ENCODE assay signal across 1 cellular context in the genomic region with DNA sequence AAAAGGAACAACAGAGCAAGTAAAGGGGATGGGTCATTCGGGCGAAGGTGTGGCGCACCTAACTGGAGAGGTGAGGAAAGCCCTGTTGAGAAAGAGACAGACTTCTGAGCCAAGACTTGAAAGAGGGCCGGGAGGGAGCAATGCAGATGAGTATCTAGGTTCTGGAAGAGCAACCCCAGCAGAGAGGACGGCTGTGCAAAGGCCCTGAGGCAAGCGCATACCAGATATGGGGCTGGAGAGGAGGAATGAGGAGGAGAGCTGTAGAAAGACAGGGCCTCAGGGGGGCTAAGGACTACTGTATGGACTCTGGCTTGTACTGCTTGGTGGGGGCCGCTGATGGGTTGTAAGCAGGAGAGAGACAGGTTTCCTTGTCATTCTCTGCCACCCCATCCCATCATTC.
TF ChIP-seq lines count a peak whose summit lies in the region.

No MANE protein-coding gene starts in this region.

TF ChIP-seq in GM12878, 131 proteins besides CTCF, POLR2A, EP300 and RAD21:
- TF ChIP-seq TAF1 (IDR thresholded peaks at IDR 0.05; ENCODE audit: borderline replicate concordance, low read depth, low read length) (no peak), ATF2 (IDR thresholded peaks at IDR 0.05; ENCODE audit: low read length) (no peak), YBX1 (IDR thresholded peaks at IDR 0.05) (no peak), GABPA (IDR thresholded peaks at IDR 0.05; ENCODE audit: low read depth) (no peak), NRF1 (conservative IDR thresholded peaks at IDR 0.05; ENCODE audit: low read depth, low read length) (no peak), ZBED1 (IDR thresholded peaks at IDR 0.05; ENCODE audit: borderline replicate concordance) (no peak), CBX3 (IDR thresholded peaks at IDR 0.05; ENCODE audit: borderline replicate concordance, low read depth) (no peak), PML (IDR thresholded peaks at IDR 0.05; ENCODE audit: low read length) (no peak), BRCA1 (IDR thresholded peaks at IDR 0.05; ENCODE audit: low read depth, low read length) (no peak)
- TF ChIP-seq, protein P1, sequence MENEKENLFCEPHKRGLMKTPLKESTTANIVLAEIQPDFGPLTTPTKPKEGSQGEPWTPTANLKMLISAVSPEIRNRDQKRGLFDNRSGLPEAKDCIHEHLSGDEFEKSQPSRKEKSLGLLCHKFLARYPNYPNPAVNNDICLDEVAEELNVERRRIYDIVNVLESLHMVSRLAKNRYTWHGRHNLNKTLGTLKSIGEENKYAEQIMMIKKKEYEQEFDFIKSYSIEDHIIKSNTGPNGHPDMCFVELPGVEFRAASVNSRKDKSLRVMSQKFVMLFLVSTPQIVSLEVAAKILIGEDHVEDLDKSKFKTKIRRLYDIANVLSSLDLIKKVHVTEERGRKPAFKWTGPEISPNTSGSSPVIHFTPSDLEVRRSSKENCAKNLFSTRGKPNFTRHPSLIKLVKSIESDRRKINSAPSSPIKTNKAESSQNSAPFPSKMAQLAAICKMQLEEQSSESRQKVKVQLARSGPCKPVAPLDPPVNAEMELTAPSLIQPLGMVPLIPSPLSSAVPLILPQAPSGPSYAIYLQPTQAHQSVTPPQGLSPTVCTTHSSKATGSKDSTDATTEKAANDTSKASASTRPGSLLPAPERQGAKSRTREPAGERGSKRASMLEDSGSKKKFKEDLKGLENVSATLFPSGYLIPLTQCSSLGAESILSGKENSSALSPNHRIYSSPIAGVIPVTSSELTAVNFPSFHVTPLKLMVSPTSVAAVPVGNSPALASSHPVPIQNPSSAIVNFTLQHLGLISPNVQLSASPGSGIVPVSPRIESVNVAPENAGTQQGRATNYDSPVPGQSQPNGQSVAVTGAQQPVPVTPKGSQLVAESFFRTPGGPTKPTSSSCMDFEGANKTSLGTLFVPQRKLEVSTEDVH (IDR thresholded peaks at IDR 0.05; ENCODE audit: low read depth, partially characterized antibody), result no peak
TF ChIP-seq in GM12878: peak in this region for 0.
